Comparison of ENCODE assay signal across 1 cellular context in the genomic region with DNA sequence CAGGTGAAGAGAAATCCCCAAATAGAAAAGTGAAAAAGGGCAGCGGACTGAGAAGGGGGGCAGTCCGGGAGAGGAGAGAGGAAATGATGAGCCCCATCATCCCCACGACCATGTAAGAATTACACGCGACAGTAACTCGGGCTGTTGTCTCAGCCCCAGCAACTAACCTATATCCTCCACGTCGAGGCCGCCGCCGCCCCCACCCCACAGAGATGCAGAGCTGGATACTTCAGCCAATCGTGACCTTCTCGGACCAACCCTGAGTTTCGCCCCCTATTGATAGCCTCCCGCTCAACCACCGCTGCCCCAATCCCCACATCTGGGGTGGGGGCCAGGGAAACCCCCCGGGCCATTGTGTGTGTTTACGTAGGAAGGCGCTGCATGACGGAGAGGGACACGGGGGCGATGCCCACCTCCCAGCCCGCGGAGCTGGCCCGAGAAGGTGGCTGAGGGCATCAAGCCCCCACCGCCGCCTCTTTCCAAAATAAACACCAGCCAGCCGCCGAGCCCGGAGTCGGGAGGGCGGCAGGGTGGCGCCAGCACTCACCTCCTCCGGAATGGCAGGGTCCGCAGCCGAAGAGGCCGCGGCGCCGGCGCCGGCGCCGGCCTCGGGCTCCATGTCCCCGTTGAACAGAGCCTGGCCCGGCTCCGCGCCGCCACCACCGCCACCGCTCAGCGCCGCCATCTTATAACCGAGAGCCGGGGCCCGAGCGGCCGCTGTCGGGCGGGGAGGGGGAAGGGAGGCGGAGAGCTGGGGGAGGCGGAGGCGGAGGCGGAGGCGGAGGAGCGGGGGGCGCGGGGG.
TF ChIP-seq lines count a peak whose summit lies in the region.

No MANE protein-coding gene starts in this region.

TF ChIP-seq in GM12878, 131 proteins besides CTCF, POLR2A, EP300 and RAD21 (continued from another document and continues in another):
- TF ChIP-seq POLR2AphosphoS5 (IDR thresholded peaks at IDR 0.05; ENCODE audit: low read length) (peak; percentile 74; the same call in 1 of the 2 replicates), ZNF217 (IDR thresholded peaks at IDR 0.05) (0 out of 2 replicates have a peak, but pooled peaks have one; percentile 29), HDGF (IDR thresholded peaks at IDR 0.05) (peak; percentile 67), NR2C1 (IDR thresholded peaks at IDR 0.05) (no peak), IRF4 (IDR thresholded peaks at IDR 0.05; ENCODE audit: low read depth, low read length) (no peak), RB1 (IDR thresholded peaks at IDR 0.05; ENCODE audit: borderline replicate concordance) (0 out of 2 replicates have a peak, but pooled peaks have one; percentile 44), ETV6 (conservative IDR thresholded peaks at IDR 0.05 in 1 of 2, IDR thresholded peaks at IDR 0.05 in 1 of 2; ENCODE audit: borderline replicate concordance in 1 of 2, low read depth in 1 of 2) (no peak), SMC3 (IDR thresholded peaks at IDR 0.05; ENCODE audit: borderline replicate concordance, low read length) (peak; percentile 27; the same call in 1 of the 2 replicates), CHD2 (IDR thresholded peaks at IDR 0.05; ENCODE audit: borderline replicate concordance, low read depth, low read length) (peak; percentile 51; the same call in 1 of the 2 replicates), SPI1 (IDR thresholded peaks at IDR 0.05; ENCODE audit: borderline replicate concordance, insufficient read depth, low read depth, low read length) (no peak), NR2C2 (IDR thresholded peaks at IDR 0.05; ENCODE audit: borderline replicate concordance, control insufficient read depth, insufficient read length, low read depth) (no peak), FOXM1 (IDR thresholded peaks at IDR 0.05; ENCODE audit: low read depth, low read length) (0 out of 2 replicates have a peak, but pooled peaks have one; percentile 8), POLR2AphosphoS2 (IDR thresholded peaks at IDR 0.05; ENCODE audit: low read depth, low read length) (0 out of 2 replicates have a peak, but pooled peaks have one; percentile 47), NRF1 (conservative IDR thresholded peaks at IDR 0.05; ENCODE audit: low read depth, low read length) (no peak), MEF2B (IDR thresholded peaks at IDR 0.05; ENCODE audit: partially characterized antibody, poor library complexity, severe bottlenecking) (peak; percentile 53), SUZ12 (IDR thresholded peaks at IDR 0.05; ENCODE audit: unreplicated experiment) (no peak), NFXL1 (IDR thresholded peaks at IDR 0.05; ENCODE audit: borderline replicate concordance) (no peak), MTA2 (IDR thresholded peaks at IDR 0.05; ENCODE audit: low read depth) (no peak), BACH1 (IDR thresholded peaks at IDR 0.05; ENCODE audit: borderline replicate concordance) (peak; percentile 48; the same call in 1 of the 2 replicates), EGR1 (IDR thresholded peaks at IDR 0.05; ENCODE audit: borderline replicate concordance in 1 of 2, low read depth in 2 of 2, low read length in 2 of 2) (peak in 1 of 2 experiments; percentile 82; a peak in 2 of 3 replicates), TARDBP (IDR thresholded peaks at IDR 0.05; ENCODE audit: borderline replicate concordance) (0 out of 2 replicates have a peak, but pooled peaks have one; percentile 53), NKRF (conservative IDR thresholded peaks at IDR 0.05) (peak; percentile 54; the same call in 1 of the 2 replicates), ZNF622 (IDR thresholded peaks at IDR 0.05) (no peak), DPF2 (IDR thresholded peaks at IDR 0.05) (peak; percentile 55), HSF1 (IDR thresholded peaks at IDR 0.05; ENCODE audit: low read depth, low read length) (no peak), USF1 (IDR thresholded peaks at IDR 0.05; ENCODE audit: borderline replicate concordance, extremely low read length, insufficient read depth, low read depth, low read length) (no peak), CBFB (IDR thresholded peaks at IDR 0.05; ENCODE audit: low read depth) (no peak), MXI1 (IDR thresholded peaks at IDR 0.05; ENCODE audit: low read depth, low read length) (peak; percentile 47; the same call in 1 of the 2 replicates), BCL3 (IDR thresholded peaks at IDR 0.05; ENCODE audit: borderline replicate concordance, insufficient read depth, low read depth, low read length, poor library complexity, severe bottlenecking) (peak; percentile 42), IKZF2 (IDR thresholded peaks at IDR 0.05) (0 out of 4 replicates have a peak, but pooled peaks of 1 of the 2 experiments have one; percentile 38), ATF7 (IDR thresholded peaks at IDR 0.05; ENCODE audit: low read depth) (peak; percentile 65), TAF1 (IDR thresholded peaks at IDR 0.05; ENCODE audit: borderline replicate concordance, low read depth, low read length) (peak; percentile 56; the same call in 1 of the 2 replicates), STAT3 (IDR thresholded peaks at IDR 0.05; ENCODE audit: low read depth, low read length) (no peak)
- TF ChIP-seq, protein P1, sequence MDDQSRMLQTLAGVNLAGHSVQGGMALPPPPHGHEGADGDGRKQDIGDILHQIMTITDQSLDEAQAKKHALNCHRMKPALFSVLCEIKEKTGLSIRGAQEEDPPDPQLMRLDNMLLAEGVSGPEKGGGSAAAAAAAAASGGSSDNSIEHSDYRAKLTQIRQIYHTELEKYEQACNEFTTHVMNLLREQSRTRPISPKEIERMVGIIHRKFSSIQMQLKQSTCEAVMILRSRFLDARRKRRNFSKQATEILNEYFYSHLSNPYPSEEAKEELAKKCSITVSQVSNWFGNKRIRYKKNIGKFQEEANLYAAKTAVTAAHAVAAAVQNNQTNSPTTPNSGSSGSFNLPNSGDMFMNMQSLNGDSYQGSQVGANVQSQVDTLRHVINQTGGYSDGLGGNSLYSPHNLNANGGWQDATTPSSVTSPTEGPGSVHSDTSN (IDR thresholded peaks at IDR 0.05; ENCODE audit: insufficient replicate concordance, low read depth, low read length) = no peak
- TF ChIP-seq, protein P2, sequence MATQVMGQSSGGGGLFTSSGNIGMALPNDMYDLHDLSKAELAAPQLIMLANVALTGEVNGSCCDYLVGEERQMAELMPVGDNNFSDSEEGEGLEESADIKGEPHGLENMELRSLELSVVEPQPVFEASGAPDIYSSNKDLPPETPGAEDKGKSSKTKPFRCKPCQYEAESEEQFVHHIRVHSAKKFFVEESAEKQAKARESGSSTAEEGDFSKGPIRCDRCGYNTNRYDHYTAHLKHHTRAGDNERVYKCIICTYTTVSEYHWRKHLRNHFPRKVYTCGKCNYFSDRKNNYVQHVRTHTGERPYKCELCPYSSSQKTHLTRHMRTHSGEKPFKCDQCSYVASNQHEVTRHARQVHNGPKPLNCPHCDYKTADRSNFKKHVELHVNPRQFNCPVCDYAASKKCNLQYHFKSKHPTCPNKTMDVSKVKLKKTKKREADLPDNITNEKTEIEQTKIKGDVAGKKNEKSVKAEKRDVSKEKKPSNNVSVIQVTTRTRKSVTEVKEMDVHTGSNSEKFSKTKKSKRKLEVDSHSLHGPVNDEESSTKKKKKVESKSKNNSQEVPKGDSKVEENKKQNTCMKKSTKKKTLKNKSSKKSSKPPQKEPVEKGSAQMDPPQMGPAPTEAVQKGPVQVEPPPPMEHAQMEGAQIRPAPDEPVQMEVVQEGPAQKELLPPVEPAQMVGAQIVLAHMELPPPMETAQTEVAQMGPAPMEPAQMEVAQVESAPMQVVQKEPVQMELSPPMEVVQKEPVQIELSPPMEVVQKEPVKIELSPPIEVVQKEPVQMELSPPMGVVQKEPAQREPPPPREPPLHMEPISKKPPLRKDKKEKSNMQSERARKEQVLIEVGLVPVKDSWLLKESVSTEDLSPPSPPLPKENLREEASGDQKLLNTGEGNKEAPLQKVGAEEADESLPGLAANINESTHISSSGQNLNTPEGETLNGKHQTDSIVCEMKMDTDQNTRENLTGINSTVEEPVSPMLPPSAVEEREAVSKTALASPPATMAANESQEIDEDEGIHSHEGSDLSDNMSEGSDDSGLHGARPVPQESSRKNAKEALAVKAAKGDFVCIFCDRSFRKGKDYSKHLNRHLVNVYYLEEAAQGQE (IDR thresholded peaks at IDR 0.05; ENCODE audit: low read depth, low read length) = no peak
- TF ChIP-seq, protein P3, sequence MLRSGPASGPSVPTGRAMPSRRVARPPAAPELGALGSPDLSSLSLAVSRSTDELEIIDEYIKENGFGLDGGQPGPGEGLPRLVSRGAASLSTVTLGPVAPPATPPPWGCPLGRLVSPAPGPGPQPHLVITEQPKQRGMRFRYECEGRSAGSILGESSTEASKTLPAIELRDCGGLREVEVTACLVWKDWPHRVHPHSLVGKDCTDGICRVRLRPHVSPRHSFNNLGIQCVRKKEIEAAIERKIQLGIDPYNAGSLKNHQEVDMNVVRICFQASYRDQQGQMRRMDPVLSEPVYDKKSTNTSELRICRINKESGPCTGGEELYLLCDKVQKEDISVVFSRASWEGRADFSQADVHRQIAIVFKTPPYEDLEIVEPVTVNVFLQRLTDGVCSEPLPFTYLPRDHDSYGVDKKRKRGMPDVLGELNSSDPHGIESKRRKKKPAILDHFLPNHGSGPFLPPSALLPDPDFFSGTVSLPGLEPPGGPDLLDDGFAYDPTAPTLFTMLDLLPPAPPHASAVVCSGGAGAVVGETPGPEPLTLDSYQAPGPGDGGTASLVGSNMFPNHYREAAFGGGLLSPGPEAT (IDR thresholded peaks at IDR 0.05; ENCODE audit: low read depth) = peak; percentile 78
- TF ChIP-seq, protein P4, sequence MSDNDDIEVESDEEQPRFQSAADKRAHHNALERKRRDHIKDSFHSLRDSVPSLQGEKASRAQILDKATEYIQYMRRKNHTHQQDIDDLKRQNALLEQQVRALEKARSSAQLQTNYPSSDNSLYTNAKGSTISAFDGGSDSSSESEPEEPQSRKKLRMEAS (IDR thresholded peaks at IDR 0.05; ENCODE audit: low read depth, low read length) = no peak; the same call in 1 of the 2 replicates
- TF ChIP-seq, protein P5, sequence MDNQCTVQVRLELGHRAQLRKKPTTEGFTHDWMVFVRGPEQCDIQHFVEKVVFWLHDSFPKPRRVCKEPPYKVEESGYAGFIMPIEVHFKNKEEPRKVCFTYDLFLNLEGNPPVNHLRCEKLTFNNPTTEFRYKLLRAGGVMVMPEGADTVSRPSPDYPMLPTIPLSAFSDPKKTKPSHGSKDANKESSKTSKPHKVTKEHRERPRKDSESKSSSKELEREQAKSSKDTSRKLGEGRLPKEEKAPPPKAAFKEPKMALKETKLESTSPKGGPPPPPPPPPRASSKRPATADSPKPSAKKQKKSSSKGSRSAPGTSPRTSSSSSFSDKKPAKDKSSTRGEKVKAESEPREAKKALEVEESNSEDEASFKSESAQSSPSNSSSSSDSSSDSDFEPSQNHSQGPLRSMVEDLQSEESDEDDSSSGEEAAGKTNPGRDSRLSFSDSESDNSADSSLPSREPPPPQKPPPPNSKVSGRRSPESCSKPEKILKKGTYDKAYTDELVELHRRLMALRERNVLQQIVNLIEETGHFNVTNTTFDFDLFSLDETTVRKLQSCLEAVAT (IDR thresholded peaks at IDR 0.05) = peak; percentile 70
- TF ChIP-seq, protein P6, sequence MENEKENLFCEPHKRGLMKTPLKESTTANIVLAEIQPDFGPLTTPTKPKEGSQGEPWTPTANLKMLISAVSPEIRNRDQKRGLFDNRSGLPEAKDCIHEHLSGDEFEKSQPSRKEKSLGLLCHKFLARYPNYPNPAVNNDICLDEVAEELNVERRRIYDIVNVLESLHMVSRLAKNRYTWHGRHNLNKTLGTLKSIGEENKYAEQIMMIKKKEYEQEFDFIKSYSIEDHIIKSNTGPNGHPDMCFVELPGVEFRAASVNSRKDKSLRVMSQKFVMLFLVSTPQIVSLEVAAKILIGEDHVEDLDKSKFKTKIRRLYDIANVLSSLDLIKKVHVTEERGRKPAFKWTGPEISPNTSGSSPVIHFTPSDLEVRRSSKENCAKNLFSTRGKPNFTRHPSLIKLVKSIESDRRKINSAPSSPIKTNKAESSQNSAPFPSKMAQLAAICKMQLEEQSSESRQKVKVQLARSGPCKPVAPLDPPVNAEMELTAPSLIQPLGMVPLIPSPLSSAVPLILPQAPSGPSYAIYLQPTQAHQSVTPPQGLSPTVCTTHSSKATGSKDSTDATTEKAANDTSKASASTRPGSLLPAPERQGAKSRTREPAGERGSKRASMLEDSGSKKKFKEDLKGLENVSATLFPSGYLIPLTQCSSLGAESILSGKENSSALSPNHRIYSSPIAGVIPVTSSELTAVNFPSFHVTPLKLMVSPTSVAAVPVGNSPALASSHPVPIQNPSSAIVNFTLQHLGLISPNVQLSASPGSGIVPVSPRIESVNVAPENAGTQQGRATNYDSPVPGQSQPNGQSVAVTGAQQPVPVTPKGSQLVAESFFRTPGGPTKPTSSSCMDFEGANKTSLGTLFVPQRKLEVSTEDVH (IDR thresholded peaks at IDR 0.05; ENCODE audit: low read depth, partially characterized antibody) = peak; percentile 19
